In genomic region chr7:70559815-70560214, GRCh38 we compare ENCODE assay signal across 9 cellular contexts.
"Had no signal": no experiment of that assay in that cellular context is flagged by ENCODE, and none has a peak within 500 bp of the region (broad histone marks: within the 10 kb centered on the region; RNA-seq: fewer than 3 reads in every experiment).

No MANE protein-coding gene starts in this region.

- H3K36me3 ChIP-seq: HAP-1 had no signal

- H3K4me3 ChIP-seq: GM23248, GM23338, HAP-1 had no signal

- H3K4me3 Mint-ChIP-seq: GM23338, H9, HFFc6 had no signal

- H3K9me3 ChIP-seq: HAP-1 had no signal

- DNase-seq: GM23248, GOT3, H7, H9, HCEC 1CT, HFFc6 had no signal

- H3K27ac ChIP-seq: GM23248 had no signal

- H3K4me2 ChIP-seq: GM23338 had no signal

- H3K4me1 ChIP-seq: HAP-1 had no signal

- ATAC-seq: GM23338, HCT116 had no signal

- H3K9ac ChIP-seq: GM23248 had no signal

- H3K27ac Mint-ChIP-seq: GM23338, H9, HFFc6 had no signal
